8 cellular contexts compared by ENCODE assay signal in genomic region chr6:145734486-145735355, GRCh38. TPM values are rescaled to one million over a fixed set of nuclear protein-coding genes. Genes with fewer than 3 reads are reported as not detected.
DNase-seq lines count a peak whose midpoint lies in the region; ATAC-seq and TF ChIP-seq lines count a peak whose summit lies in the region.

No MANE protein-coding gene starts in this region.

- intact Hi-C loops in activated CD4-positive, alpha-beta T cell treated with anti-CD3 and anti-CD28 coated beads for 36 hours (cut with DNase I, micrococcal nuclease) = loop anchor here (1.0 to 10.0 kb wide), 6 partner anchors 80 to 1520 kb away; partner anchors contain the start of genes FBXO30 (in 2 of the 2) and SHPRH (in 1 of the 2)
- intact Hi-C loops in left colon (cut with DNase I, micrococcal nuclease) = loop anchor here in 1 of 2 donors (5.0 to 10.0 kb wide), 2 partner anchors 83 to 150 kb away; no protein-coding TSS in a partner anchor

- H3K27me3 Mint-ChIP-seq in activated CD4-positive, alpha-beta T cell treated with anti-CD3 and anti-CD28 coated beads for 36 hours = no peaks in the 10 kb centered on the region

- POLR2A ChIA-PET in activated CD4-positive, alpha-beta T cell treated with anti-CD3 and anti-CD28 coated beads for 36 hours (lab: Charles Lee) = interaction anchor here (1.9 kb wide), 1 partner anchor 80 kb away, joined by 9 read pairs; the partner anchor contains the start of gene FBXO30

- peak overlapping the region; percentile 57 for H3K27ac ChIP-seq in cingulate gyrus (ENCODE audit: low read depth, low read length)

- peak overlapping the region; percentile 88 for H3K4me3 Mint-ChIP-seq in activated CD4-positive, alpha-beta T cell treated with anti-CD3 and anti-CD28 coated beads for 36 hours

- H3K27ac Mint-ChIP-seq in activated CD4-positive, alpha-beta T cell treated with anti-CD3 and anti-CD28 coated beads for 36 hours = peak overlapping the region; percentile 95

- H3K4me3 ChIP-seq in AG10803 (ENCODE audit: low read length) = peak overlapping the region; percentile 70

- DNase-seq in AG10803 (ENCODE audit: low read depth) = peak; percentile 90
- peak; percentile 63 for DNase-seq in NCI-H345 treated with DMSO at 0.1 percent for 48 hours (lab: John Stamatoyannopoulos, UW; ENCODE audit: unreplicated experiment)
- peak; percentile 82 for DNase-seq in activated CD4-positive, alpha-beta T cell treated with anti-CD3 and anti-CD28 coated beads for 36 hours
- DNase-seq in left colon = peak; percentile 91 to 92
- DNase-seq in stimulated activated CD4-positive, alpha-beta T cell treated with anti-CD3 and anti-CD28 coated beads, Interleukin-1b, Interleukin-23, amount 100 ng/mL, for 48 hours = peak; percentile 71

- CTCF ChIA-PET in activated CD4-positive, alpha-beta T cell treated with anti-CD3 and anti-CD28 coated beads for 36 hours (lab: Charles Lee) = interaction anchor here (0.6 to 1.0 kb wide), 3 partner anchors 81 to 687 kb away, joined by 3 to 4 read pairs (median 3); no protein-coding TSS in a partner anchor

- peaks cover 9% of the 10 kb centered on the region for H3K9me3 Mint-ChIP-seq in activated CD4-positive, alpha-beta T cell treated with anti-CD3 and anti-CD28 coated beads for 36 hours (ENCODE audit: low read depth)

- peaks cover 9% of the 10 kb centered on the region for H3K36me3 Mint-ChIP-seq in activated CD4-positive, alpha-beta T cell treated with anti-CD3 and anti-CD28 coated beads for 36 hours (ENCODE audit: low read depth)

- TF ChIP-seq CTCF in AG10803 (conservative IDR thresholded peaks at IDR 0.05; ENCODE audit: low read length) = no peak

- ATAC-seq in GM19043 (IDR thresholded peaks at IDR 0.05; ENCODE audit: low read depth, unreplicated experiment) = peak; percentile 63
- peak; percentile 71 for ATAC-seq in HG03354 (IDR thresholded peaks at IDR 0.05; ENCODE audit: poor library complexity, severe bottlenecking, unreplicated experiment)
- peak; percentile 70 for ATAC-seq in activated CD4-positive, alpha-beta T cell treated with anti-CD3 and anti-CD28 coated beads for 36 hours
- peak; percentile 88 for ATAC-seq in left colon

- peaks cover 24% of the 10 kb centered on the region for H3K4me1 Mint-ChIP-seq in activated CD4-positive, alpha-beta T cell treated with anti-CD3 and anti-CD28 coated beads for 36 hours

RNA-seq across cellular contexts. Expression of gene EPM2A, which starts 0.6 kb away (rescaled TPM):
- 1 to 10 TPM; 6.7 to 7.2 TPM for total RNA-seq in activated CD4-positive, alpha-beta T cell treated with anti-CD3 and anti-CD28 coated beads for 36 hours
- total RNA-seq in left colon = 1 to 10 TPM; 4.3 to 7.6 TPM

Comparison
In these comparisons a context has a peak if more than half of its experiments do, and no peak if none do; other contexts are left out.
1. Peak in every context shown above with its lines: DNase-seq, ATAC-seq, H3K4me3 ChIP-seq and H3K27ac ChIP-seq.